In genomic region chr7:106775552-106775936, GRCh38 we compare ENCODE assay signal across 1 cellular context.
A peak's percentile ranks its signal among the peaks of the same experiment; 100 is the strongest.
TF ChIP-seq lines count a peak whose summit lies in the region.

No MANE protein-coding gene starts in this region.

TF ChIP-seq in K562, 482 proteins besides CTCF, POLR2A, EP300 and RAD21 (continued from another document and continues in another):
- TF ChIP-seq MBD1 (CRISPR knock-in tag; IDR thresholded peaks at IDR 0.05) (no peak), CREB1 (IDR thresholded peaks at IDR 0.05) (0 out of 2 replicates have a peak, but pooled peaks have one; percentile 0), CREB1 (CRISPR knock-in tag; IDR thresholded peaks at IDR 0.05) (no peak), ZNF780A (CRISPR knock-in tag; IDR thresholded peaks at IDR 0.05) (0 out of 2 replicates have a peak, but pooled peaks have one; percentile 37), MTF1 (CRISPR knock-in tag; IDR thresholded peaks at IDR 0.05; ENCODE audit: borderline replicate concordance) (no peak), PHB (CRISPR knock-in tag; IDR thresholded peaks at IDR 0.05) (no peak), LARP7 (IDR thresholded peaks at IDR 0.05) (peak; percentile 38; the same call in 1 of the 2 replicates), ZNF24 (IDR thresholded peaks at IDR 0.05) (0 out of 2 replicates have a peak, but pooled peaks have one; percentile 57), SMARCA4 (IDR thresholded peaks at IDR 0.05) (peak; percentile 75; the same call in 1 of the 2 replicates), ZNF197 (CRISPR knock-in tag; IDR thresholded peaks at IDR 0.05; ENCODE audit: low read depth) (no peak), ZNF696 (CRISPR knock-in tag; conservative IDR thresholded peaks at IDR 0.05) (no peak), BACH1 (tag; IDR thresholded peaks at IDR 0.05) (no peak), PPARD (CRISPR knock-in tag; IDR thresholded peaks at IDR 0.05) (no peak), HBP1 (CRISPR knock-in tag; IDR thresholded peaks at IDR 0.05) (no peak; the same call in 1 of the 2 replicates), CBFB (CRISPR knock-in tag; IDR thresholded peaks at IDR 0.05) (no peak), ZNF143 (CRISPR knock-in tag; IDR thresholded peaks at IDR 0.05) (no peak), MLLT1 (IDR thresholded peaks at IDR 0.05) (peak; percentile 58 to 77; a peak in 3 of 4 replicates), ZNF280A (IDR thresholded peaks at IDR 0.05; ENCODE audit: low read depth, partially characterized antibody) (no peak), MCM3 (IDR thresholded peaks at IDR 0.05) (no peak), ZNF311 (CRISPR knock-in tag; IDR thresholded peaks at IDR 0.05) (no peak), PRDM10 (IDR thresholded peaks at IDR 0.05; ENCODE audit: partially characterized antibody) (peak; percentile 58), THRB (CRISPR knock-in tag; conservative IDR thresholded peaks at IDR 0.05) (peak; percentile 82), NEUROD1 (IDR thresholded peaks at IDR 0.05; ENCODE audit: borderline replicate concordance, low read depth, low read length, partially characterized antibody) (no peak), AFF4 (CRISPR knock-in tag; IDR thresholded peaks at IDR 0.05) (peak; percentile 59; the same call in 1 of the 2 replicates), SMARCE1 (IDR thresholded peaks at IDR 0.05) (peak; percentile 84), U2AF1 (optimal IDR thresholded peaks at IDR 0.05; ENCODE audit: low read depth, low read length) (no peak), RHOXF2B (CRISPR knock-in tag; conservative IDR thresholded peaks at IDR 0.05) (no peak), GATA2 (CRISPR knock-in tag; IDR thresholded peaks at IDR 0.05) (no peak), MAFK (IDR thresholded peaks at IDR 0.05; ENCODE audit: low read length) (no peak), ZFP1 (CRISPR knock-in tag; IDR thresholded peaks at IDR 0.05) (no peak), ADNP (tag; IDR thresholded peaks at IDR 0.05) (no peak), HES1 (IDR thresholded peaks at IDR 0.05; ENCODE audit: low read depth) (0 out of 2 replicates have a peak, but pooled peaks have one; percentile 8), RBM15 (IDR thresholded peaks at IDR 0.05; ENCODE audit: insufficient read depth, low read length) (no peak), NFE2 (IDR thresholded peaks at IDR 0.05; ENCODE audit: low read depth) (no peak), NR2C2 (CRISPR knock-in tag; IDR thresholded peaks at IDR 0.05) (peak; percentile 59), NR2C2 (tag; IDR thresholded peaks at IDR 0.05) (no peak), ETV1 (tag; conservative IDR thresholded peaks at IDR 0.05; ENCODE audit: low read depth) (peak; percentile 53; the same call in 1 of the 2 replicates), AFF1 (IDR thresholded peaks at IDR 0.05; ENCODE audit: low read depth in 1 of 2, partially characterized antibody in 2 of 2) (peak; percentile 53 to 81), JUNB (CRISPR knock-in tag; conservative IDR thresholded peaks at IDR 0.05) (no peak), POLR2B (IDR thresholded peaks at IDR 0.05; ENCODE audit: low read depth, partially characterized antibody) (peak; percentile 35), KAT2B (IDR thresholded peaks at IDR 0.05; ENCODE audit: low read depth, low read length) (no peak), ZNF253 (CRISPR knock-in tag; conservative IDR thresholded peaks at IDR 0.05) (no peak), FOXJ2 (tag; IDR thresholded peaks at IDR 0.05) (no peak), SRSF7 (optimal IDR thresholded peaks at IDR 0.05; ENCODE audit: low read depth, low read length) (no peak)
